ENCODE assay signal across 16 cellular contexts in the genomic region with DNA sequence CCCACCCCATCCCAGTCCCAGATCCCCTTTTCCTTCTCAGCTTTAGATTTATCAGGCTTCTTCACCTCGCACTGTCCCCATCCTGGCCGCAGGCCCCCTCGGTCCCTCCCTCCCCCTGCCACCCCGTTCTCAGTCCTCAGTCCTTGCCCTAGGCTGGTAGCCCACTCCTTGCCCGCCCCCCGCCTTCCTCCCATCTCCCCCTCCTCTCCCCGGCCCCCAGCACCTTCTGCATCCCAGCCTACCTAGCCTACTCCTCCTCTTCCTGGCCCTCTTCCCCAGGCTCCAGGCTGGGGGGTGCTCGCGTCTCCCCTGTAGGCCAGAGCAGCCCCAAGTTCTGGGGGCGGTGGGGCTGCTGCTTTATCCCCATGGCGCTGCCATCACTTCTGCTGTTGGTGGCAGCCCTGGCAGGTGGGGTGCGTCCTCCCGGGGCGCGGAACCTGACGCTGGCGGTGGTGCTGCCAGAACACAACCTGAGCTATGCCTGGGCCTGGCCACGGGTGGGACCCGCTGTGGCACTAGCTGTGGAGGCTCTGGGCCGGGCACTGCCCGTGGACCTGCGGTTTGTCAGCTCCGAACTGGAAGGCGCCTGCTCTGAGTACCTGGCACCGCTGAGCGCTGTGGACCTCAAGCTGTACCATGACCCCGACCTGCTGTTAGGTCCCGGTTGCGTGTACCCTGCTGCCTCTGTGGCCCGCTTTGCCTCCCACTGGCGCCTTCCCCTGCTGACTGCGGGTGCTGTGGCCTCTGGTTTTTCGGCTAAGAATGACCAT. TPM values are rescaled to one million over a fixed set of nuclear protein-coding genes. Genes with fewer than 3 reads are reported as not detected.
DNase-seq lines count a peak whose midpoint lies in the region; ATAC-seq and TF ChIP-seq lines count a peak whose summit lies in the region.
"Had no signal": no experiment of that assay in that cellular context is flagged by ENCODE, and none has a peak within 500 bp of the region (broad histone marks: within the 10 kb centered on the region; RNA-seq: fewer than 3 reads in every experiment).

No MANE protein-coding gene starts in this region.

- peaks cover 0 to 46% (median 30%) of the 10 kb centered on the region in 12 donors for H3K4me1 ChIP-seq in heart left ventricle
- H3K4me1 ChIP-seq in trophoblast cell (ENCODE audit: control insufficient read depth in 1 of 2, insufficient read depth in 2 of 2, low read length in 2 of 2): peaks cover 12 to 25% of the 10 kb centered on the region in 2 experiments
- H3K4me1 ChIP-seq in vagina: peaks cover 62% of the 10 kb centered on the region

- H3K18ac ChIP-seq in trophoblast cell (ENCODE audit: low read length): no peak overlapping the region

- no peak overlapping the region for H3K4me2 ChIP-seq in trophoblast cell (ENCODE audit: low read length)

- H3K4me3 ChIP-seq in heart left ventricle (peak overlapping the region; percentile 45 to 96 (median 68)), fibroblast of villous mesenchyme (ENCODE audit: low read depth, low read length) (peak overlapping the region; percentile 60), trophoblast cell (ENCODE audit: low read depth, low read length) (peak overlapping the region; percentile 3), vagina (peak overlapping the region; percentile 62 to 63)

- no peak overlapping the region for H2BK120ac ChIP-seq in trophoblast cell (ENCODE audit: insufficient read depth, low read length, poor library complexity)

- no peak overlapping the region for H3K23ac ChIP-seq in trophoblast cell (ENCODE audit: low read length)

- no peak overlapping the region for H2AFZ ChIP-seq in trophoblast cell (ENCODE audit: insufficient read depth, low read length, poor library complexity)

- intact Hi-C loops in heart left ventricle (cut with DNase I): loop anchor here in 2 of 10 donors (5.0 to 10.0 kb wide), 2 partner anchors 35 to 233 kb away; a partner anchor contains a TSS
- intact Hi-C loops in Right ventricle myocardium superior (cut with DNase I): loop anchor here (5.0 to 10.0 kb wide), 2 partner anchors 35 to 233 kb away; a partner anchor contains a TSS
- intact Hi-C loops in vagina (cut with DNase I): loop anchor here (5.0 kb wide), 1 partner anchor 90 kb away; no protein-coding TSS in a partner anchor

- peak overlapping the region; percentile 50 for H4K91ac ChIP-seq in trophoblast cell (ENCODE audit: low read depth, low read length)

- H3K79me2 ChIP-seq in trophoblast cell (ENCODE audit: control insufficient read depth, insufficient read depth, low read length, poor library complexity): no peaks in the 10 kb centered on the region

- peaks cover 0 to under 1% (median 0%) of the 10 kb centered on the region in 9 donors for H3K36me3 ChIP-seq in heart left ventricle
- no peaks in the 10 kb centered on the region for H3K36me3 ChIP-seq in trophoblast cell (ENCODE audit: control insufficient read depth in 1 of 2, insufficient read depth in 2 of 2, low read length in 2 of 2)
- H3K36me3 ChIP-seq in vagina: no peaks in the 10 kb centered on the region
- H3K36me3 ChIP-seq: adrenal gland, neutrophil had no signal

- TF ChIP-seq POLR2A in heart left ventricle (IDR thresholded peaks at IDR 0.05) (no peak), vagina (IDR thresholded peaks at IDR 0.05) (no peak)

- no peak overlapping the region for H3K4ac ChIP-seq in trophoblast cell (ENCODE audit: low read depth, low read length)

- H3K27ac ChIP-seq in heart left ventricle: peak overlapping the region in 9 of 12 donors; percentile 27 to 88 (median 83)
- no peak overlapping the region for H3K27ac ChIP-seq in trophoblast cell (ENCODE audit: low read depth, low read length)
- H3K27ac ChIP-seq in vagina: peak overlapping the region; percentile 81
- H3K27ac ChIP-seq: neutrophil had no signal

- ATAC-seq in heart left ventricle (peak in 1 of 4 donors; percentile 1), Right ventricle myocardium superior (ENCODE audit: poor library complexity) (no peak), HG03439 (IDR thresholded peaks at IDR 0.05; ENCODE audit: unreplicated experiment) (no peak), GM21723 (IDR thresholded peaks at IDR 0.05; ENCODE audit: unreplicated experiment) (no peak), HG02840 (IDR thresholded peaks at IDR 0.05; ENCODE audit: low FRiP score, unreplicated experiment) (no peak)
- ATAC-seq: activated CD8-positive, alpha-beta memory T cell treated with anti-CD3 and anti-CD28 coated beads, Interleukin-2, amount 10 ng/mL, durations not matched to agents 7 days and 5 days; stimulated activated naive CD8-positive, alpha-beta T cell treated with anti-CD3 and anti-CD28 coated beads, Interleukin-15, Interleukin-2, amounts not matched to agents 100 U/mL and 50 U/mL, for 24 hours had no signal

- H2AK5ac ChIP-seq in trophoblast cell (ENCODE audit: low read length): peak overlapping the region; percentile 18

- H2BK12ac ChIP-seq in trophoblast cell (ENCODE audit: low read length): no peak overlapping the region

- no peak overlapping the region for H2BK5ac ChIP-seq in trophoblast cell (ENCODE audit: low read depth, low read length, poor library complexity)

- H3K27me3 ChIP-seq in heart left ventricle: peaks cover 0 to 7% (median 0%) of the 10 kb centered on the region in 9 donors
- no peaks in the 10 kb centered on the region for H3K27me3 ChIP-seq in trophoblast cell (ENCODE audit: insufficient read depth, low read length)
- H3K27me3 ChIP-seq in vagina: no peaks in the 10 kb centered on the region
- H3K27me3 ChIP-seq: adrenal gland had no signal

- no peak overlapping the region for H4K12ac ChIP-seq in trophoblast cell (ENCODE audit: low read depth, low read length)

- H3K9me3 ChIP-seq in heart left ventricle: no peaks in the 10 kb centered on the region
- H3K9me3 ChIP-seq in trophoblast cell (ENCODE audit: insufficient read depth, low read depth, low read length): no peaks in the 10 kb centered on the region
- H3K9me3 ChIP-seq in vagina: no peaks in the 10 kb centered on the region
- H3K9me3 ChIP-seq: adrenal gland, neutrophil had no signal

- peaks cover 3% of the 10 kb centered on the region for H3K79me1 ChIP-seq in trophoblast cell (ENCODE audit: low read length)

- DNase-seq in heart left ventricle: peak in 4 of 5 donors; percentile 28 to 64 (median 41)
- no peak for DNase-seq in Right ventricle myocardium superior
- DNase-seq in fibroblast of villous mesenchyme (ENCODE audit: low read depth): no peak
- DNase-seq in trophoblast cell: no peak
- DNase-seq in vagina (ENCODE audit: extremely low spot score in 2 of 2): no peak
- DNase-seq: activated CD8-positive, alpha-beta memory T cell treated with anti-CD3 and anti-CD28 coated beads, Interleukin-2, amount 10 ng/mL, durations not matched to agents 7 days and 5 days; immature natural killer cell; OCI-M1; stimulated activated CD4-positive, alpha-beta T cell treated with anti-CD3 and anti-CD28 coated beads, Interleukin-2, amount 100 ng/mL, for 48 hours; stimulated activated naive CD8-positive, alpha-beta T cell treated with anti-CD3 and anti-CD28 coated beads, Interleukin-15, Interleukin-2, amounts not matched to agents 100 U/mL and 50 U/mL, for 24 hours had no signal

- 65 to 86% (median 83%) methylated on average over 13 to 33 of the region's 33 CpGs for WGBS in heart left ventricle, 4 donors
- WGBS in trophoblast cell (ENCODE audit: extremely low coverage, insufficient coverage, insufficient read length): no CpG with 5 or more reads among the region's 33 CpGs

- H3K9ac ChIP-seq in trophoblast cell (ENCODE audit: low read length): no peak overlapping the region

- H3K14ac ChIP-seq in trophoblast cell (ENCODE audit: low read length): no peak overlapping the region

- no peak overlapping the region for H4K8ac ChIP-seq in trophoblast cell (ENCODE audit: low read depth, low read length)

- TF ChIP-seq CTCF in heart left ventricle (IDR thresholded peaks at IDR 0.05) (no peak), fibroblast of villous mesenchyme (IDR thresholded peaks at IDR 0.05; ENCODE audit: insufficient read depth, low read depth, low read length) (no peak), vagina (IDR thresholded peaks at IDR 0.05) (no peak)

RNA-seq across cellular contexts. Expression of a gene that starts 0.8 kb away (rescaled TPM):
- total RNA-seq in heart left ventricle (10 to 100 TPM; 15.2 to 36.4 (median 23.7) TPM), Right ventricle myocardium superior (24.2 TPM), fibroblast of villous mesenchyme (16.4 and 19.9 TPM in 2 replicates), vagina (17.2 TPM)
- 10 to 100 TPM; 10.2 to 14.5 TPM for polyA plus RNA-seq in heart left ventricle
- polyA plus RNA-seq in trophoblast cell (2013): 10.1 and 10.4 TPM in 2 replicates

RNA-seq across cellular contexts. Expression of a gene that starts 19.8 kb away (rescaled TPM):
- total RNA-seq in heart left ventricle (1 to 10 TPM; 1.5 to 4.0 (median 2.5) TPM), Right ventricle myocardium superior (1.8 TPM), fibroblast of villous mesenchyme (0.32 and 0.86 TPM in 2 replicates), vagina (not detected)
- 1 to 10 TPM in 1 of 2 donors, under 1 TPM in 1; 0.58 to 4.2 TPM for polyA plus RNA-seq in heart left ventricle
- 0.16 and 0.18 TPM in 2 replicates for polyA plus RNA-seq in trophoblast cell (2013)

RNA-seq across cellular contexts. Expression of a gene that starts 22.6 kb away (rescaled TPM):
- total RNA-seq in heart left ventricle (10 to 100 TPM; 48.7 to 77.5 (median 57.4) TPM), Right ventricle myocardium superior (82.9 TPM), fibroblast of villous mesenchyme (13.8 and 27.4 TPM in 2 replicates), vagina (24.1 TPM)
- polyA plus RNA-seq in heart left ventricle: 100 to 1,000 TPM in 1 of 2 donors, 10 to 100 TPM in 1; 51.4 to 139 TPM
- polyA plus RNA-seq in trophoblast cell (2013): 25.1 and 29.8 TPM in 2 replicates

RNA-seq across cellular contexts. Expression of a gene that starts 36.3 kb away (rescaled TPM):
- not detected for total RNA-seq in heart left ventricle
- polyA plus RNA-seq in heart left ventricle: not detected
- total RNA-seq in Right ventricle myocardium superior: not detected
- total RNA-seq in fibroblast of villous mesenchyme: not detected in 2 replicates
- polyA plus RNA-seq in trophoblast cell (2013): not detected in 2 replicates
- total RNA-seq in vagina: not detected
- total RNA-seq: activated CD8-positive, alpha-beta memory T cell treated with anti-CD3 and anti-CD28 coated beads, Interleukin-2, amount 10 ng/mL, durations not matched to agents 7 days and 5 days; LHCN-M2 had no signal
- polyA plus RNA-seq: immature natural killer cell had no signal

RNA-seq across cellular contexts. Expression of a gene that starts 36.8 kb away (rescaled TPM):
- total RNA-seq in heart left ventricle (10 to 100 TPM; 10.8 to 21.4 (median 18.2) TPM), Right ventricle myocardium superior (13.3 TPM), fibroblast of villous mesenchyme (0.86 and 1.9 TPM in 2 replicates), vagina (11.3 TPM)
- polyA plus RNA-seq in heart left ventricle: 1 to 10 TPM; 7.9 to 8.1 TPM
- polyA plus RNA-seq in trophoblast cell (2013): 8.6 and 8.7 TPM in 2 replicates

Comparison
In these comparisons a context has a peak if more than half of its experiments do, and no peak if none do; other contexts are left out.
1. DNase-seq: peak in heart left ventricle (4 of 5); none in Right ventricle myocardium superior (single experiment), fibroblast of villous mesenchyme (single experiment), trophoblast cell (0 of 2) and vagina (0 of 2).
2. H3K4me3 ChIP-seq: peak in every context shown above with its lines; median percentile 68 in heart left ventricle; 62 in vagina; 60 in fibroblast of villous mesenchyme; 3 in trophoblast cell.